ENCODE assay signal across 2 cellular contexts in the genomic region with DNA sequence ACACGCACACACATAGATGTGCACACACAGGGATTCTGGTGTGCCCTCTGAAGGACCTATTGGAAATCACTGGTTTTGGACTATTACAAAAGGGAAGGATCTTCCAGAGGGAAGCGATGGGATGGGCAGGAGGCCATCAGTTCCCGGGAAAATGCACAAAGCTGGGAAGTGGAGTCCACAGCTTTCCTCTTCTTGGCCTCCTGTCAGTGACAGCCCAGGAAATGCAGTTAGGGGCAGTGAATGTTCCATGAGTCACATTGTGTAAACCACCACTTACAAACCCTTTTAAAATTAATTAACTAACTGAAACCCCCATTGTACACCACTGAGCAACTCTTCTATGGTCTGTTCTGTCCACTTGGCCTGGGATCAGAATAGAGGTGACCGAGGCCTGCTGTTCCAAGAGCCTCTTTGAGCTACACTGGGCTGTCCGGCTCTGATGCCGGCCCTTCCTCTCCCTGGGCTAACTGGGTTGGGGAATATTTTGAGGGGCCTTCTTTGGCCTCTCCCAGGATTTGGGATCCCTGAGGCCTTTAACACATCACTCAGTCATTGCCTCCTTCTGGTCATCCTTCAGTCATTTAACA.
TF ChIP-seq lines count a peak whose summit lies in the region.

No MANE protein-coding gene starts in this region.

TF ChIP-seq in IMR-90, 13 proteins besides CTCF, POLR2A, EP300 and RAD21:
- TF ChIP-seq RFX5 (IDR thresholded peaks at IDR 0.05; ENCODE audit: low read depth, low read length) (no peak), FOS (IDR thresholded peaks at IDR 0.05; ENCODE audit: low read depth, low read length) (peak; percentile 17; the same call in 1 of the 2 replicates)
TF ChIP-seq in IMR-90: peak in this region for 1.

TF ChIP-seq in GM12878, 131 proteins besides CTCF, POLR2A, EP300 and RAD21:
- no peak for TF ChIP-seq KLF5 (IDR thresholded peaks at IDR 0.05; ENCODE audit: partially characterized antibody)
- TF ChIP-seq, protein P1, sequence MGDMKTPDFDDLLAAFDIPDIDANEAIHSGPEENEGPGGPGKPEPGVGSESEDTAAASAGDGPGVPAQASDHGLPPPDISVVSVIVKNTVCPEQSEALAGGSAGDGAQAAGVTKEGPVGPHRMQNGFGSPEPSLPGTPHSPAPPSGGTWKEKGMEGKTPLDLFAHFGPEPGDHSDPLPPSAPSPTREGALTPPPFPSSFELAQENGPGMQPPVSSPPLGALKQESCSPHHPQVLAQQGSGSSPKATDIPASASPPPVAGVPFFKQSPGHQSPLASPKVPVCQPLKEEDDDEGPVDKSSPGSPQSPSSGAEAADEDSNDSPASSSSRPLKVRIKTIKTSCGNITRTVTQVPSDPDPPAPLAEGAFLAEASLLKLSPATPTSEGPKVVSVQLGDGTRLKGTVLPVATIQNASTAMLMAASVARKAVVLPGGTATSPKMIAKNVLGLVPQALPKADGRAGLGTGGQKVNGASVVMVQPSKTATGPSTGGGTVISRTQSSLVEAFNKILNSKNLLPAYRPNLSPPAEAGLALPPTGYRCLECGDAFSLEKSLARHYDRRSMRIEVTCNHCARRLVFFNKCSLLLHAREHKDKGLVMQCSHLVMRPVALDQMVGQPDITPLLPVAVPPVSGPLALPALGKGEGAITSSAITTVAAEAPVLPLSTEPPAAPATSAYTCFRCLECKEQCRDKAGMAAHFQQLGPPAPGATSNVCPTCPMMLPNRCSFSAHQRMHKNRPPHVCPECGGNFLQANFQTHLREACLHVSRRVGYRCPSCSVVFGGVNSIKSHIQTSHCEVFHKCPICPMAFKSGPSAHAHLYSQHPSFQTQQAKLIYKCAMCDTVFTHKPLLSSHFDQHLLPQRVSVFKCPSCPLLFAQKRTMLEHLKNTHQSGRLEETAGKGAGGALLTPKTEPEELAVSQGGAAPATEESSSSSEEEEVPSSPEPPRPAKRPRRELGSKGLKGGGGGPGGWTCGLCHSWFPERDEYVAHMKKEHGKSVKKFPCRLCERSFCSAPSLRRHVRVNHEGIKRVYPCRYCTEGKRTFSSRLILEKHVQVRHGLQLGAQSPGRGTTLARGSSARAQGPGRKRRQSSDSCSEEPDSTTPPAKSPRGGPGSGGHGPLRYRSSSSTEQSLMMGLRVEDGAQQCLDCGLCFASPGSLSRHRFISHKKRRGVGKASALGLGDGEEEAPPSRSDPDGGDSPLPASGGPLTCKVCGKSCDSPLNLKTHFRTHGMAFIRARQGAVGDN (IDR thresholded peaks at IDR 0.05): peak; percentile 11; the same call in 1 of the 2 replicates
